In the genomic region with DNA sequence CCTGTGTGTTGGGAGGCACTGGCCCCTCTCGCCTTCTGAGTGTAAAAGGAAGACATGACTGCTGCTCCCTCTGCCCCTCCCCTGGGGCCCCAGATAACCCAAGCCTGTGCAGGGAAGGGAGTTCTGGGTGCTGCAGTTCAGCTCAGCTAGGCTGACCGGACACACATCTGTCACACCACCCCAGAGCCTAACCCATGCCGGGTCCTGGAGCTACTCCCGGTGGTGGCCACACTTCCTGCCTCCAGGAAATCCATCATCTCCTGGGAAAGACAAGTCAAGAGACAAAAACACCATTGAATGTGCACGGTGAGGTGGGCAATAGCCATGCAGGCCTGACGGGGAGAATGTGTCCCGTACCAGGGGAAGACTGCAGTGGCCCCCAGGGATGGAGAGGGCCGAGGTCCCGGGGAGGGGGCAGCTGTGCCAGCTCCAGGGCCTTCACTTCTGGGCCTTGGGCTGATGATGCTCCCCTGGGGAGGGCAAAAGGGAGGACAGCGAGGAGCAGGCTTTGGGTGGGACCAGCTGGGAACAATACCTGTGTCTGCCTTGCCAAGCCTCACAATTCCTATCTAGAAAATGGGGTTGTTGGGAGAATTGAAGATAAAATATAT, we compare ENCODE assay signal across 3 cellular contexts.
TF ChIP-seq lines count a peak whose summit lies in the region.

No MANE protein-coding gene starts in this region.

TF ChIP-seq in SK-N-SH, 30 proteins besides CTCF, POLR2A, EP300 and RAD21:
- TF ChIP-seq, protein P1, sequence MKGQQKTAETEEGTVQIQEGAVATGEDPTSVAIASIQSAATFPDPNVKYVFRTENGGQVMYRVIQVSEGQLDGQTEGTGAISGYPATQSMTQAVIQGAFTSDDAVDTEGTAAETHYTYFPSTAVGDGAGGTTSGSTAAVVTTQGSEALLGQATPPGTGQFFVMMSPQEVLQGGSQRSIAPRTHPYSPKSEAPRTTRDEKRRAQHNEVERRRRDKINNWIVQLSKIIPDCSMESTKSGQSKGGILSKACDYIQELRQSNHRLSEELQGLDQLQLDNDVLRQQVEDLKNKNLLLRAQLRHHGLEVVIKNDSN (IDR thresholded peaks at IDR 0.05; ENCODE audit: borderline replicate concordance, low read depth): no peak
- TF ChIP-seq, protein P2, sequence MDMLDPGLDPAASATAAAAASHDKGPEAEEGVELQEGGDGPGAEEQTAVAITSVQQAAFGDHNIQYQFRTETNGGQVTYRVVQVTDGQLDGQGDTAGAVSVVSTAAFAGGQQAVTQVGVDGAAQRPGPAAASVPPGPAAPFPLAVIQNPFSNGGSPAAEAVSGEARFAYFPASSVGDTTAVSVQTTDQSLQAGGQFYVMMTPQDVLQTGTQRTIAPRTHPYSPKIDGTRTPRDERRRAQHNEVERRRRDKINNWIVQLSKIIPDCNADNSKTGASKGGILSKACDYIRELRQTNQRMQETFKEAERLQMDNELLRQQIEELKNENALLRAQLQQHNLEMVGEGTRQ (IDR thresholded peaks at IDR 0.05; ENCODE audit: borderline replicate concordance, low read depth, low read length): no peak
- no peak for TF ChIP-seq ELF1 (IDR thresholded peaks at IDR 0.05)
- no peak for TF ChIP-seq CHD2 (IDR thresholded peaks at IDR 0.05; ENCODE audit: low read length, partially characterized antibody)

TF ChIP-seq in SK-N-SH treated with all-trans-retinoic acid at 6 μM for 48 hours, 23 proteins besides CTCF, POLR2A, EP300 and RAD21 (continued from another document):
- TF ChIP-seq SNAI2 (CRISPR knock-in tag; IDR thresholded peaks at IDR 0.05) (no peak), ZNF70 (CRISPR knock-in tag; IDR thresholded peaks at IDR 0.05) (no peak), RARB (CRISPR knock-in tag; IDR thresholded peaks at IDR 0.05) (no peak), GLIS3 (CRISPR knock-in tag; IDR thresholded peaks at IDR 0.05) (no peak), CSDC2 (CRISPR knock-in tag; IDR thresholded peaks at IDR 0.05) (no peak), BACH2 (CRISPR knock-in tag; IDR thresholded peaks at IDR 0.05; ENCODE audit: borderline replicate concordance) (no peak)
- TF ChIP-seq, protein P3, sequence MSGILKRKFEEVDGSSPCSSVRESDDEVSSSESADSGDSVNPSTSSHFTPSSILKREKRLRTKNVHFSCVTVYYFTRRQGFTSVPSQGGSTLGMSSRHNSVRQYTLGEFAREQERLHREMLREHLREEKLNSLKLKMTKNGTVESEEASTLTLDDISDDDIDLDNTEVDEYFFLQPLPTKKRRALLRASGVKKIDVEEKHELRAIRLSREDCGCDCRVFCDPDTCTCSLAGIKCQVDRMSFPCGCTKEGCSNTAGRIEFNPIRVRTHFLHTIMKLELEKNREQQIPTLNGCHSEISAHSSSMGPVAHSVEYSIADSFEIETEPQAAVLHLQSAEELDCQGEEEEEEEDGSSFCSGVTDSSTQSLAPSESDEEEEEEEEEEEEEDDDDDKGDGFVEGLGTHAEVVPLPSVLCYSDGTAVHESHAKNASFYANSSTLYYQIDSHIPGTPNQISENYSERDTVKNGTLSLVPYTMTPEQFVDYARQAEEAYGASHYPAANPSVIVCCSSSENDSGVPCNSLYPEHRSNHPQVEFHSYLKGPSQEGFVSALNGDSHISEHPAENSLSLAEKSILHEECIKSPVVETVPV (CRISPR knock-in tag; IDR thresholded peaks at IDR 0.05): no peak

TF ChIP-seq in HEK293, 187 proteins besides CTCF, POLR2A, EP300 and RAD21 (continued from another document):
- TF ChIP-seq ZIC2 (tag by site-specific recombination; IDR thresholded peaks at IDR 0.05): 0 out of 2 replicates have a peak, but pooled peaks have one; percentile 24
